ENCODE assay signal across 22 cellular contexts in the genomic region with DNA sequence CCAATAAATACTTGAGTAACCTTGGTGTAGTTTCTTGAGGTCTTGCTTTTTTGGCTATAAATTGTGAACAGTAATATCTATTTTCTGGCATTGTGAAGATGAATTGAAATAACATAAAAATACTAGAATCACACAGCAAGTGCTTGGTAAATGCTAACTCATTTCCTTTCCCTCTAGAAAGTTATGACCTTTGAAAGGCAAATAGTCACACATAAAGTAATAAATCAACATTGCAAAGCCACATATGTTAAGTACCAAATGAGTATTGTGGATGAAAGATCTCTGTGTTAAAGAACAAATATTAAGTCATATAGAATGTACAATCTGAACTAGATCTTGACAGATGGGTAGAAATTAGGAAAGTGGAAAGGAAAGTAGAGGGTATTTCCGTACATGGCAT.
"Had no signal": no experiment of that assay in that cellular context is flagged by ENCODE, and none has a peak within 500 bp of the region (broad histone marks: within the 10 kb centered on the region; RNA-seq: fewer than 3 reads in every experiment).

No MANE protein-coding gene starts in this region.

- H3K4me3 ChIP-seq: MG63, SJSA1, SK-N-MC had no signal

- DNase-seq: IMR-90, Karpas-422, KG1, MG63, NCI-H1092, NCI-H1105 treated with DMSO at 0.1 percent for 48 hours, NCI-H1417 treated with DMSO at 0.1 percent for 48 hours, NCI-H146, NCI-H1694 treated with DMSO at 0.1 percent for 48 hours, NCI-H1930, NCI-H2081, NCI-H2107, NCI-H2227 treated with DMSO at 0.1 percent for 48 hours, NCI-H524, NCI-H526 treated with DMSO at 0.1 percent for 48 hours, NCI-H748 treated with DMSO at 0.1 percent for 48 hours, Right ventricle myocardium superior, RPMI8226, SIG-M5, SW 1271 had no signal

- H3K27me3 ChIP-seq: MG63, SJSA1 had no signal

- H3K9me3 ChIP-seq: MG63, SJSA1 had no signal

- H3K36me3 ChIP-seq: MG63, SJSA1 had no signal

- H3K27ac ChIP-seq: SJSA1, SK-N-MC had no signal

- H3K4me1 ChIP-seq: SJSA1 had no signal
